Comparison of ENCODE assay signal across 13 cellular contexts in the genomic region with DNA sequence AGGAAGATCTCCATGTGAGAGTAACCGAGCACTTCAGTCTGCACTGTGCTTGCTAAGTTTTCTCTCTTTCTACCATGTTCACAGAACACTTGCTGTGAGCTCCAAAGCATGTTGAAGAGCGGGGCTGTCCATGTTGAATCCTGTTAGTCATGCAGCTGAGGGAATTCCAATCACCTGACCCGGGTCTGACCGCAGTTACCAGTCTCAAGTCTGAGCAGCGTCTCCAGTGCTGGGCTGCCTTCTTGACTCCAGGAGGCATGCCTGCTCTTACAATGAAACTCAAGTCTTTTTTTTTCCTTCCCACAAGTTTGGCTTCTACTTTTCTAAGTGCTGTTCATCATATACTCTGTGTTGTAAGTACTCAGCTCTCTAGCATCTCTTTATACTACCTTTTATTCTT. TPM values are rescaled to one million over a fixed set of nuclear protein-coding genes. Genes with fewer than 3 reads are reported as not detected.
DNase-seq lines count a peak whose midpoint lies in the region; ATAC-seq and TF ChIP-seq lines count a peak whose summit lies in the region.
"Had no signal": no experiment of that assay in that cellular context is flagged by ENCODE, and none has a peak within 500 bp of the region (broad histone marks: within the 10 kb centered on the region; RNA-seq: fewer than 3 reads in every experiment).

No MANE protein-coding gene starts in this region.

- H3K36me3 Mint-ChIP-seq in Calu3 (ENCODE audit: insufficient read depth, unreplicated experiment): peaks cover 7% of the 10 kb centered on the region
- H3K36me3 Mint-ChIP-seq: activated CD4-positive, alpha-beta memory T cell treated with anti-CD3 and anti-CD28 coated beads for 36 hours had no signal

- no peaks in the 10 kb centered on the region for H3K9me3 Mint-ChIP-seq in Calu3 (ENCODE audit: low read depth, unreplicated experiment)
- H3K9me3 Mint-ChIP-seq: activated CD4-positive, alpha-beta memory T cell treated with anti-CD3 and anti-CD28 coated beads for 36 hours; neural crest cell had no signal

- no peaks in the 10 kb centered on the region for H3K9me3 ChIP-seq in mesodermal cell (ENCODE audit: control insufficient read depth, low read length)
- H3K9me3 ChIP-seq: transverse colon had no signal

- peaks cover 72% of the 10 kb centered on the region for H3K4me1 Mint-ChIP-seq in Calu3 (ENCODE audit: low read depth, unreplicated experiment)
- H3K4me1 Mint-ChIP-seq: neural crest cell had no signal

- no peak overlapping the region for H3K27ac Mint-ChIP-seq in Calu3 (ENCODE audit: unreplicated experiment)
- H3K27ac Mint-ChIP-seq: activated CD4-positive, alpha-beta memory T cell treated with anti-CD3 and anti-CD28 coated beads for 36 hours had no signal

- TF ChIP-seq CTCF in Calu3 (IDR thresholded peaks at IDR 0.05; ENCODE audit: unreplicated experiment) (no peak), choroid plexus epithelial cell (conservative IDR thresholded peaks at IDR 0.05; ENCODE audit: low read depth, low read length) (peak; percentile 53), GM10248 (IDR thresholded peaks at IDR 0.05; ENCODE audit: control extremely low read depth, extremely low read depth, low read depth, missing control alignments) (no peak)

- CTCF ChIA-PET in Calu3 (lab: Charles Lee) (interaction anchor here (0.7 to 1.4 kb wide), 7 partner anchors 20 to 227 kb away, joined by 3 to 5 read pairs (median 3); no protein-coding TSS in a partner anchor), GM10248 (lab: Yijun Ruan, JAX) (interaction anchor here (1.0 to 1.1 kb wide), 2 partner anchors 14 to 460 kb away, joined by 3 to 5 read pairs; no protein-coding TSS in a partner anchor)

- POLR2A ChIA-PET in GM10248 (lab: Yijun Ruan, JAX): no interaction called here

- BruUV-seq in Calu3 (replicated peaks; lab: Mats Ljungman, UMichigan): no TSS peak

- no peak overlapping the region for H3K4me3 Mint-ChIP-seq in Calu3 (ENCODE audit: low read depth, unreplicated experiment)
- H3K4me3 Mint-ChIP-seq: activated CD4-positive, alpha-beta memory T cell treated with anti-CD3 and anti-CD28 coated beads for 36 hours; neural crest cell had no signal

- DNase-seq in Calu3 (peak; percentile 81), NCI-H226 (peak; percentile 96), choroid plexus epithelial cell (ENCODE audit: low read depth) (peak; percentile 98), GM10248 (ENCODE audit: extremely low spot score) (no peak)
- DNase-seq in activated CD8-positive, alpha-beta memory T cell treated with anti-CD3 and anti-CD28 coated beads, Interleukin-2, amount 50 U/mL, for 48 hours: no peak
- DNase-seq: activated CD4-positive, alpha-beta memory T cell treated with anti-CD3 and anti-CD28 coated beads for 36 hours; hippocampal formation; NCI-H1930; transverse colon had no signal

- ATAC-seq in GM21515 (IDR thresholded peaks at IDR 0.05; ENCODE audit: unreplicated experiment): no peak
- ATAC-seq in HG03045 (IDR thresholded peaks at IDR 0.05; ENCODE audit: unreplicated experiment): no peak

- no peaks in the 10 kb centered on the region for H3K36me3 ChIP-seq in mesodermal cell (ENCODE audit: control insufficient read depth, insufficient read depth, low read length)
- H3K36me3 ChIP-seq: transverse colon had no signal

- H3K27ac ChIP-seq in mesodermal cell (ENCODE audit: low read depth, low read length, severe bottlenecking): peak overlapping the region; percentile 55
- H3K27ac ChIP-seq: transverse colon had no signal

- peaks cover 30% of the 10 kb centered on the region for H3K4me1 ChIP-seq in mesodermal cell (ENCODE audit: control insufficient read depth, insufficient read depth, low read length, poor library complexity, severe bottlenecking)

- H3K4me3 ChIP-seq in choroid plexus epithelial cell (ENCODE audit: low read depth, low read length) (no peak overlapping the region), mesodermal cell (ENCODE audit: extremely low read depth, insufficient read depth, low read length, poor library complexity, severe bottlenecking) (no peak overlapping the region)
- H3K4me3 ChIP-seq: transverse colon had no signal

- 52 to 74% methylated on average over 4 to 5 of the region's 5 CpGs for WGBS in mesodermal cell (ENCODE audit: insufficient coverage in 2 of 2), 2 experiments

- no peaks in the 10 kb centered on the region for H3K27me3 Mint-ChIP-seq in Calu3 (ENCODE audit: unreplicated experiment)

- intact Hi-C loops in Calu3 (cut with micrococcal nuclease; ENCODE audit: unreplicated experiment): no loop called here

RNA-seq across cellular contexts. Expression of gene HOXB1, which starts 44.3 kb away (rescaled TPM):
- total RNA-seq in Calu3 (2022): not detected in 2 replicates
- 10.0 TPM for polyA plus RNA-seq in mesodermal cell (2013, experiment 1 of 2)
- polyA plus RNA-seq in mesodermal cell (2013, experiment 2 of 2): 14.1 TPM
- total RNA-seq: activated CD4-positive, alpha-beta memory T cell treated with anti-CD3 and anti-CD28 coated beads for 36 hours; transverse colon had no signal

RNA-seq across cellular contexts. Expression of gene SKAP1, which starts 56.5 kb away (rescaled TPM):
- total RNA-seq in Calu3 (2022): 4.4 and 9.3 TPM in 2 replicates
- polyA plus RNA-seq in mesodermal cell (2013, experiment 1 of 2): 2.0 TPM
- polyA plus RNA-seq in mesodermal cell (2013, experiment 2 of 2): 3.4 TPM

RNA-seq across cellular contexts. Expression of gene HOXB2, which starts 58.4 kb away (rescaled TPM):
- total RNA-seq in Calu3 (2022): 24.5 and 32.6 TPM in 2 replicates
- 53.6 TPM for polyA plus RNA-seq in mesodermal cell (2013, experiment 1 of 2)
- polyA plus RNA-seq in mesodermal cell (2013, experiment 2 of 2): 52.0 TPM

Comparison
In these comparisons a context has a peak if more than half of its experiments do, and no peak if none do; other contexts are left out.
1. DNase-seq: peak in Calu3 (single experiment), NCI-H226 (single experiment) and choroid plexus epithelial cell (single experiment); none in activated CD8-positive, alpha-beta memory T cell treated with anti-CD3 and anti-CD28 coated beads, Interleukin-2, amount 50 U/mL, for 48 hours (single experiment) and GM10248 (single experiment).